14 cellular contexts compared by ENCODE assay signal in the genomic region with DNA sequence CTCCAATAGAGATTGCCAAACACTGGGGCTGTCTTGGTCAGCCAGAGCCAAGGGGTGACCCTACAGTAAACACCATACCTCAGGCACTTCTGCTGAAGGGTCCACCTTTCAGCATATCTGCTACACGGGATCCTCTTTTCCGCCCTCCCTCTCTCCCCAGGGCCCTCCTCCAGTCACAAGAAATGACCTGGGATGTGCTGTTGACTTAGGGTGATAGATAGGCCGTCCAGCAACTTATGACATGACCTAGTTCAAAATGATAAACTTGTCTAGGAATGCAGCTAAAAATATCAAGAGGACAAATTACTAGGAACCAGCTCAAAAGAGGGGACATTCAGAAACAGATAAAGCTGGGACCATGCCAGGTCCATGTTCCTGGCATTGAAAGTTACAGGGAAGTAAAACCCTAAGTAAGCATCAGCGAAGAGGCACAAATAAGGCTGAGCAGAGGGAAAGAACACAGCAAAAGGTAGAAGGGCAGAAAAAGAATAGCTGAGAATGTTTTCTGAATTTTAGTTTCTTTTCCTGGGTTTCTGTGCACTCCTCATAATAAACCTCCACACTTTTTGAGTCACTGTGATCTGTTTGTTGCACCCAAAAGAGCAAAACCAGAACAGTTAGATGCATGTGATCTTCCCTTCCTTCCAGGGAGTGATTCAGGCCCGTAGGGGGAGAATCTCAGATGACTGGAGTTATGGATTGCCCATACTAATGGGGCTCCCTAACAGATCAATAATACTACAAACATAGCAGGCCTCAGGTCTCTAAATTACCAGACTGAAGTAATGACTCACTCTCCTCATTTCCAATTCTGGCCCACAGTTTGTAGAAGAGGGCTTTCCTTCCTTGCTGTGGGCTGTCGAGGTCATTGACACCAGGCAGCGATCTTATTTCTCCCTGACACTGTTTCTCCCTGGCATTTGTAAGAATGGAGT. TPM values are rescaled to one million over a fixed set of nuclear protein-coding genes. Genes with fewer than 3 reads are reported as not detected.
DNase-seq lines count a peak whose midpoint lies in the region; ATAC-seq and TF ChIP-seq lines count a peak whose summit lies in the region.
"Had no signal": no experiment of that assay in that cellular context is flagged by ENCODE, and none has a peak within 500 bp of the region (broad histone marks: within the 10 kb centered on the region; RNA-seq: fewer than 3 reads in every experiment).

No MANE protein-coding gene starts in this region.

- H3K36me3 Mint-ChIP-seq in natural killer cell (no peaks in the 10 kb centered on the region), Calu3 (ENCODE audit: insufficient read depth, unreplicated experiment) (peaks cover 5% of the 10 kb centered on the region)

- 64% methylated on average over 7 of the region's 7 CpGs for WGBS in suprapubic skin

- H3K27me3 Mint-ChIP-seq in natural killer cell (ENCODE audit: low read depth in 2 of 2) (peaks cover 23 to 51% of the 10 kb centered on the region in 2 donors), Calu3 (ENCODE audit: unreplicated experiment) (no peaks in the 10 kb centered on the region)

- intact Hi-C loops in natural killer cell (cut with micrococcal nuclease) = no loop called here
- intact Hi-C loops in Calu3 (cut with micrococcal nuclease; ENCODE audit: unreplicated experiment) = no loop called here

- H3K27ac Mint-ChIP-seq in natural killer cell = no peak overlapping the region
- H3K27ac Mint-ChIP-seq in Calu3 (ENCODE audit: unreplicated experiment) = no peak overlapping the region
- H3K27ac Mint-ChIP-seq: T-helper 17 cell had no signal

- no peak for TF ChIP-seq CTCF in fibroblast of mammary gland (conservative IDR thresholded peaks at IDR 0.05; ENCODE audit: control insufficient read depth, insufficient read depth, low read depth, low read length)
- no peak for TF ChIP-seq CTCF in suprapubic skin (IDR thresholded peaks at IDR 0.05)
- TF ChIP-seq CTCF in natural killer cell (IDR thresholded peaks at IDR 0.05) = no peak
- no peak for TF ChIP-seq CTCF in Calu3 (IDR thresholded peaks at IDR 0.05; ENCODE audit: unreplicated experiment)

- H3K27ac ChIP-seq in suprapubic skin = peak overlapping the region; percentile 52
- H3K27ac ChIP-seq: BLaER1 had no signal

- H3K4me1 ChIP-seq in suprapubic skin = no peaks in the 10 kb centered on the region
- H3K4me1 ChIP-seq: BLaER1 had no signal

- H3K4me3 ChIP-seq in fibroblast of mammary gland (ENCODE audit: control insufficient read depth, low read depth, low read length) (no peak overlapping the region), suprapubic skin (no peak overlapping the region)
- H3K4me3 ChIP-seq: BLaER1 had no signal

- TF ChIP-seq EP300 in suprapubic skin (IDR thresholded peaks at IDR 0.05) = no peak

- H3K36me3 ChIP-seq in suprapubic skin = no peaks in the 10 kb centered on the region
- H3K36me3 ChIP-seq: BLaER1 had no signal

- H3K9me3 ChIP-seq in suprapubic skin = no peaks in the 10 kb centered on the region
- H3K9me3 ChIP-seq: BLaER1 had no signal

- ATAC-seq in natural killer cell (no peak), HG03097 (IDR thresholded peaks at IDR 0.05; ENCODE audit: low FRiP score, unreplicated experiment) (no peak)
- ATAC-seq: T-helper 17 cell had no signal

- H3K9me3 Mint-ChIP-seq in natural killer cell = no peaks in the 10 kb centered on the region
- H3K9me3 Mint-ChIP-seq in Calu3 (ENCODE audit: low read depth, unreplicated experiment) = no peaks in the 10 kb centered on the region

- H3K4me3 Mint-ChIP-seq in natural killer cell (no peak overlapping the region), Calu3 (ENCODE audit: low read depth, unreplicated experiment) (no peak overlapping the region)
- H3K4me3 Mint-ChIP-seq: T-helper 17 cell had no signal

- BruUV-seq in Calu3 (replicated peaks; lab: Mats Ljungman, UMichigan) = no TSS peak

- no peaks in the 10 kb centered on the region for H3K27me3 ChIP-seq in suprapubic skin
- H3K27me3 ChIP-seq: BLaER1 had no signal

- CTCF ChIA-PET in Calu3 (lab: Charles Lee) = no interaction called here

- TF ChIP-seq POLR2A in suprapubic skin (IDR thresholded peaks at IDR 0.05) = no peak

- H3K4me1 Mint-ChIP-seq in natural killer cell (no peaks in the 10 kb centered on the region), Calu3 (ENCODE audit: low read depth, unreplicated experiment) (peaks cover 24% of the 10 kb centered on the region)

- peak; percentile 51 for DNase-seq in RPMI7951 (ENCODE audit: low read depth)
- peak; percentile 51 for DNase-seq in fibroblast of mammary gland (ENCODE audit: low read depth)
- DNase-seq in medulla oblongata (ENCODE audit: extremely low spot score) = peak; percentile 52
- no peak for DNase-seq in suprapubic skin (ENCODE audit: low spot score in 2 of 2)
- DNase-seq in NCI-H345 treated with DMSO at 0.1 percent for 48 hours (lab: John Stamatoyannopoulos, UW; ENCODE audit: unreplicated experiment) = no peak
- DNase-seq in natural killer cell = no peak
- DNase-seq in Calu3 = no peak
- DNase-seq: erythroblast; nucleus accumbens; OCI-M1; stimulated activated naive CD4-positive, alpha-beta T cell treated with Interleukin-2 at 50 U/mL for 16 hours; T-helper 17 cell had no signal

RNA-seq across cellular contexts. Expression of a gene that starts 48.9 kb away (rescaled TPM):
- total RNA-seq in RPMI7951 (2014; rRNA removed; shearing (Covaris generic)) = 76.5 and 84.8 TPM in 2 replicates
- total RNA-seq in suprapubic skin = 100 to 1,000 TPM in 2 of 4 donors, 10 to 100 TPM in 2; 36.5 to 110 (median 84.0) TPM
- total RNA-seq in natural killer cell = 1 to 10 TPM in 2 of 3 donors, not detected in 1; 1.9 to 2.5 TPM
- total RNA-seq in Calu3 (2022) = 344 and 387 TPM in 2 replicates

Comparison
In these comparisons a context has a peak if more than half of its experiments do, and no peak if none do; other contexts are left out.
1. DNase-seq: peak in RPMI7951 (single experiment), fibroblast of mammary gland (single experiment) and medulla oblongata (single experiment); none in suprapubic skin (0 of 2), NCI-H345 treated with DMSO at 0.1 percent for 48 hours (single experiment), natural killer cell (single experiment) and Calu3 (single experiment).
2. RNA of a gene that starts 48.9 kb away (total RNA-seq): 344 to 387 TPM in Calu3, 36.5 to 110 TPM in suprapubic skin and 76.5 to 84.8 TPM in RPMI7951; 1.9 to 2.5 TPM in natural killer cell; every median in the first group is over 10 times any median in the second.